In the genomic region with DNA sequence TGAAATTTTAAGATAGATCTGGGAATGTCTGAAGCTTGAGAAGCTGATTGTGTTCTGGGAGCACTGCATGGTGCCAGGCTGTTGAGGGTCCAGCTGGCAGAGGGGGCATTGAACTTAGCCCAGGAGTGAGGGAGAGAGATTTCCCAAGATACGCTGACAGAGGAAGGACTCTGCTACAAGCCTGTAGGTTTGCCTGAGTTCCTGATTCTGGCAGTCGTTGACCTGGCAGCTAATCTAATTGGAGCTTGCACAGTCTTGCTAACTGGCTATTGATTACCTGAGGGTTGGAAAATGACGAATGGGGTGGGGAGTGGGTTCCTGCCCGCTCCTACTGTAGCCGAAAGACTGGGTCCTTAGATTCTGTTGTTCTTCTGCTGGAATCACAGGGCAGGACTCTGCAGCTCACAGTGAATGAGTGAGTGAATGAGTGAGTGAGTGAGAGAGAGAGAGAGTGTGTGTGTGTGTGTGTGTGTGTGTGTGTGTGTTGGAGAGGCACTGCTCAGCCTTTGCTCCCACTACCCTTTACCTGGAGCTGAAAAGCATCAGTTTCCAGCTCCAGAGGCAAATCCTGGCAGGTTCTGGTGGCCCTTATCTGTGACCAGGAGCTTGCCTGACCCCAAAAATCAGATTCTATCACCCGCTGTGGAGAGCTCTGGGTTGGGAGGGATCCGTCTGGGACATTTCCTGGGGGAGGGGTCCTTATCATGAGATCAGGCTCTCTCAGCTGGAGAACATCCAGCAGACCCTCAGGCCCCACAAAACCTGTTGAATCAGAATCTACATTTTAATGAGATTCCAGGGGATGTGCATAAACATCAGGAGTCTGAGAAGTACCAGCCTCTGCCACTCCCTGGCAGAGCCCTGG, we compare ENCODE assay signal across 19 cellular contexts. TPM values are rescaled to one million over a fixed set of nuclear protein-coding genes. Genes with fewer than 3 reads are reported as not detected.
DNase-seq lines count a peak whose midpoint lies in the region; ATAC-seq and TF ChIP-seq lines count a peak whose summit lies in the region.
"Had no signal": no experiment of that assay in that cellular context is flagged by ENCODE, and none has a peak within 500 bp of the region (broad histone marks: within the 10 kb centered on the region; RNA-seq: fewer than 3 reads in every experiment).

No MANE protein-coding gene starts in this region.

- H3K27me3 ChIP-seq in NT2/D1 (ENCODE audit: insufficient read depth, insufficient read length) (no peaks in the 10 kb centered on the region), gastrocnemius medialis (no peaks in the 10 kb centered on the region)
- H3K27me3 ChIP-seq: body of pancreas, heart right ventricle, pancreas, sigmoid colon, SJSA1, transverse colon had no signal

- H3K4me3 ChIP-seq in NT2/D1 (ENCODE audit: insufficient read length, low read depth) (no peak overlapping the region), gastrocnemius medialis (no peak overlapping the region)
- H3K4me3 ChIP-seq: body of pancreas, heart right ventricle, lung, pancreas, sigmoid colon, SJSA1, transverse colon had no signal

- H3K4me1 ChIP-seq in NT2/D1 (ENCODE audit: insufficient read depth, insufficient read length) (peaks cover 29% of the 10 kb centered on the region), gastrocnemius medialis (peaks cover 59 to 60% of the 10 kb centered on the region in 2 donors)
- H3K4me1 ChIP-seq: pancreas had no signal

- no peak for TF ChIP-seq POLR2A in gastrocnemius medialis (IDR thresholded peaks at IDR 0.05)

- peak overlapping the region; percentile 50 for H3K9ac ChIP-seq in NT2/D1 (ENCODE audit: insufficient read length, low read depth)

- H3K36me3 ChIP-seq in NT2/D1 (ENCODE audit: insufficient read depth, insufficient read length, low read length) = peaks cover 52% of the 10 kb centered on the region
- peaks cover 0 to 19% of the 10 kb centered on the region in 2 donors for H3K36me3 ChIP-seq in gastrocnemius medialis

- DNase-seq in NT2/D1 (ENCODE audit: low read depth, low spot score) (no peak), islet precursor cell (peak; percentile 60), gastrocnemius medialis (no peak)
- no peak for DNase-seq in activated CD4-positive, alpha-beta T cell treated with anti-CD3 and anti-CD28 coated beads, Interleukin-2, amount 50 U/mL, for 4 hours
- no peak for DNase-seq in stimulated activated CD4-positive, alpha-beta T cell treated with anti-CD3 and anti-CD28 coated beads, Interleukin-2, amount 100 ng/mL, for 24 hours
- DNase-seq: activated CD4-positive, CD25-positive, alpha-beta regulatory T cell; AML-193; COR-L47; heart right ventricle; KG1; NCI-H1930; sigmoid colon; stimulated activated naive CD4-positive, alpha-beta T cell treated with Interleukin-2 at 50 U/mL for 16 hours had no signal

- ATAC-seq in gastrocnemius medialis (no peak), HG02610 (IDR thresholded peaks at IDR 0.05; ENCODE audit: unreplicated experiment) (no peak)

- no peak for TF ChIP-seq CTCF in gastrocnemius medialis (IDR thresholded peaks at IDR 0.05 in 4 of 5, conservative IDR thresholded peaks at IDR 0.05 in 1 of 5)

- intact Hi-C loops in gastrocnemius medialis (cut with DNase I; ENCODE audit: low total_unique reads) = no loop called here

- in situ Hi-C loops in gastrocnemius medialis (cut with MboI; ENCODE audit: low sequenced_read_pairs in 4 of 4) = no loop called here

- H3K27ac ChIP-seq in gastrocnemius medialis = peak overlapping the region; percentile 86 to 99 (median 95)
- H3K27ac ChIP-seq: body of pancreas, heart right ventricle, pancreas, sigmoid colon, SJSA1, transverse colon had no signal

- H3K9me3 ChIP-seq in NT2/D1 (ENCODE audit: insufficient read depth, low read length) (no peaks in the 10 kb centered on the region), gastrocnemius medialis (no peaks in the 10 kb centered on the region)
- H3K9me3 ChIP-seq: body of pancreas, heart right ventricle, pancreas, sigmoid colon, SJSA1, transverse colon had no signal

RNA-seq across cellular contexts. Expression of gene CTRL, which starts 16.7 kb away (rescaled TPM):
- total RNA-seq in gastrocnemius medialis = under 1 TPM in 1 of 4 donors, not detected in 3; 0.27 TPM

RNA-seq across cellular contexts. Expression of gene PSMB10, which starts 21.7 kb away (rescaled TPM):
- 10 to 100 TPM; 18.3 to 41.4 (median 23.9) TPM for total RNA-seq in gastrocnemius medialis

RNA-seq across cellular contexts. Expression of gene PSKH1, which starts 21.9 kb away (rescaled TPM):
- total RNA-seq in gastrocnemius medialis = 10 to 100 TPM in 1 of 4 donors, 1 to 10 TPM in 3; 4.1 to 12.7 (median 6.9) TPM

RNA-seq across cellular contexts. Expression of gene LCAT, which starts 28.9 kb away (rescaled TPM):
- total RNA-seq in gastrocnemius medialis = 10 to 100 TPM in 1 of 4 donors, 1 to 10 TPM in 3; 2.5 to 18.7 (median 3.5) TPM

RNA-seq across cellular contexts. Expression of gene NRN1L, which starts 30.3 kb away (rescaled TPM):
- 1 to 10 TPM in 2 of 4 donors, under 1 TPM in 1, not detected in 1; 0.87 to 2.8 (median 1.1) TPM for total RNA-seq in gastrocnemius medialis
- total RNA-seq: body of pancreas, sigmoid colon, SJSA1 had no signal
